9 cellular contexts compared by ENCODE assay signal in the genomic region with DNA sequence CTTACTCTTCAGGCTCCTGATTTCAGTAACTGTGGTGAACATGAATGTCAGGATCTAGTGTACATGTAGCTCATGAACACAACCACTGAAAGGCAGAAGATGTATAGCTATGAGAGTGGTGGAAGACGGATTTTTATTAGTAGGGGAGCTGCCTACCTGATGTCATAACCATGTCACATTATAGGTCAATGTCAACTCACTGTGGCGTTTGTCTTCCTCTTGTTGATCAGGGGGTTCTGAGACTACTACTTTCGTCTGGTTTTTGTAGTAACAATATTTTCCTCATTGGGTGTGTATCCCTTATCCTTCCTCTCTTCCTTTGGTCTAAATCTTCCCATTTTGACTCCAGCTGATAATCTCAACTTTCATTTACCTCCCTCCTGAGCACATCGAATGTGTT. TPM values are rescaled to one million over a fixed set of nuclear protein-coding genes. Genes with fewer than 3 reads are reported as not detected.
"Had no signal": no experiment of that assay in that cellular context is flagged by ENCODE, and none has a peak within 500 bp of the region (broad histone marks: within the 10 kb centered on the region; RNA-seq: fewer than 3 reads in every experiment).

No MANE protein-coding gene starts in this region.

- FAIRE-seq: HepG2, HTR-8/SVneo, K562 had no signal

- H3K27ac ChIP-seq: HL-60, KMS-11 had no signal

- H3K4me3 ChIP-seq: K562 had no signal

- DNase-seq: IMR-90, KBM-7, KG1 had no signal

- H3K9ac ChIP-seq: KMS-11 had no signal

- ATAC-seq: HepG2, K562 had no signal

- H3K4me2 ChIP-seq: KMS-11 had no signal

RNA-seq across cellular contexts. Expression of gene UNC13C, which starts 7.3 kb away (rescaled TPM):
- total RNA-seq: HT-29, IMR-90, K562 had no signal
- polyA plus RNA-seq: HepG2, IMR-90, K562 had no signal
